8 cellular contexts compared by ENCODE assay signal in genomic region chr12:31074333-31074874, GRCh38. TPM values are rescaled to one million over a fixed set of nuclear protein-coding genes. Genes with fewer than 3 reads are reported as not detected.
A peak's percentile ranks its signal among the peaks of the same experiment; 100 is the strongest.
DNase-seq lines count a peak whose midpoint lies in the region; ATAC-seq and TF ChIP-seq lines count a peak whose summit lies in the region.
"Not testable (repeated sequence)": the region's sequence is repeated elsewhere in the genome, so short reads cannot be mapped to it uniquely, and the experiment has no call there.

No MANE protein-coding gene starts in this region.

- not testable (repeated sequence) for TF ChIP-seq POLR2A in uterus (IDR thresholded peaks at IDR 0.05)

- not testable (repeated sequence) for H3K27me3 ChIP-seq in uterus

- H3K36me3 Mint-ChIP-seq in IgD-negative memory B cell, result not testable (repeated sequence)

- peak; percentile 37 for TF ChIP-seq CTCF in astrocyte of the cerebellum (IDR thresholded peaks at IDR 0.05; ENCODE audit: low read depth, low read length, missing control alignments)
- not testable (repeated sequence) for TF ChIP-seq CTCF in omental fat pad (IDR thresholded peaks at IDR 0.05); uterus (IDR thresholded peaks at IDR 0.05)

- DNase-seq in SKM-1 treated with dmso at 0.1 percent for 144 hours (lab: John Stamatoyannopoulos, UW; ENCODE audit: unreplicated experiment), result peak; percentile 0
- not testable (repeated sequence) for DNase-seq in astrocyte of the cerebellum (ENCODE audit: low read depth); omental fat pad (ENCODE audit: low spot score); uterus
- peak; percentile 26 for DNase-seq in left cardiac atrium

- H3K9me3 Mint-ChIP-seq in IgD-negative memory B cell, result not testable (repeated sequence)

- intact Hi-C loops in left cardiac atrium (cut with DNase I); uterus (cut with DNase I; ENCODE audit: low total_unique reads): not testable (repeated sequence)

- not testable (repeated sequence) for H3K36me3 ChIP-seq in uterus

- H3K27ac ChIP-seq in uterus, result peak overlapping the region in 1 of 2 donors; percentile 83

- in situ Hi-C loops in astrocyte of the cerebellum (cut with HindIII; ENCODE audit: low sequenced_read_pairs), result not testable (repeated sequence)

- peak overlapping the region; percentile 58 for H3K4me3 ChIP-seq in astrocyte of the cerebellum (ENCODE audit: low read depth, low read length)
- peak overlapping the region; percentile 34 to 66 for H3K4me3 ChIP-seq in uterus

- H3K4me3 Mint-ChIP-seq in IgD-negative memory B cell, result peak overlapping the region; percentile 93 to 99 (median 98)

- peak; percentile 25 for ATAC-seq in GM18520 (IDR thresholded peaks at IDR 0.05; ENCODE audit: unreplicated experiment)
- ATAC-seq in HG02623 (IDR thresholded peaks at IDR 0.05; ENCODE audit: unreplicated experiment), result peak; percentile 33
- peak; percentile 12 to 61 for ATAC-seq in left cardiac atrium
- peak; percentile 45 for ATAC-seq in omental fat pad (ENCODE audit: low FRiP score)

- not testable (repeated sequence) for H3K9me3 ChIP-seq in uterus

- H3K4me1 Mint-ChIP-seq in IgD-negative memory B cell, result peaks cover 11 to 29% (median 12%) of the 10 kb centered on the region in 3 donors

- H3K4me1 ChIP-seq in uterus, result not testable (repeated sequence)

- H3K27ac Mint-ChIP-seq in IgD-negative memory B cell, result peak overlapping the region; percentile 95 to 96 (median 96)

- not testable (repeated sequence) for H3K27me3 Mint-ChIP-seq in IgD-negative memory B cell

RNA-seq across cellular contexts. Expression of gene DDX11, which starts 0.7 kb away (rescaled TPM):
- 22.3 TPM for polyA plus RNA-seq in IgD-negative memory B cell
- total RNA-seq in left cardiac atrium, result 10 to 100 TPM in 1 of 2 donors, 1 to 10 TPM in 1; 6.9 to 18.2 TPM
- total RNA-seq in omental fat pad, result 10 to 100 TPM in 3 of 4 donors, 1 to 10 TPM in 1; 2.8 to 49.2 (median 19.6) TPM
- total RNA-seq in uterus, result 10 to 100 TPM in 2 of 4 donors, 1 to 10 TPM in 1, under 1 TPM in 1; 0.77 to 67.7 (median 15.5) TPM
